Comparison of ENCODE assay signal across 1 cellular context in genomic region chr1:71080782-71081696, GRCh38.
TF ChIP-seq lines count a peak whose summit lies in the region.

Gene ZRANB2 (minus strand): TSS chr1:71081035. CDS start chr1:71080995, 40 bp downstream.

TF ChIP-seq in K562, 482 proteins besides CTCF, POLR2A, EP300 and RAD21 (continued from another document and continues in another):
- TF ChIP-seq ZBTB40 (IDR thresholded peaks at IDR 0.05) (peak; percentile 94), ZBTB40 (CRISPR knock-in tag; IDR thresholded peaks at IDR 0.05) (no peak), ELF4 (CRISPR knock-in tag; IDR thresholded peaks at IDR 0.05) (peak; percentile 53; the same call in 1 of the 2 replicates), DDX20 (tag; IDR thresholded peaks at IDR 0.05; ENCODE audit: low read depth) (no peak), ZNF740 (CRISPR knock-in tag; IDR thresholded peaks at IDR 0.05) (no peak), ZNF740 (tag; IDR thresholded peaks at IDR 0.05) (no peak), RBM14 (IDR thresholded peaks at IDR 0.05; ENCODE audit: borderline replicate concordance, insufficient read depth, low read depth, low read length) (no peak), XRCC3 (IDR thresholded peaks at IDR 0.05) (no peak), SNIP1 (IDR thresholded peaks at IDR 0.05; ENCODE audit: low read depth) (peak; percentile 68), AFF1 (IDR thresholded peaks at IDR 0.05; ENCODE audit: low read depth in 1 of 2, partially characterized antibody in 2 of 2) (peak in 1 of 2 experiments; percentile 60), HOMEZ (CRISPR knock-in tag; IDR thresholded peaks at IDR 0.05) (no peak), DNMT1 (IDR thresholded peaks at IDR 0.05) (no peak), ZNF282 (CRISPR knock-in tag; IDR thresholded peaks at IDR 0.05) (no peak), MEF2A (IDR thresholded peaks at IDR 0.05; ENCODE audit: control insufficient read depth, low read depth, low read length) (no peak), ZHX1 (conservative IDR thresholded peaks at IDR 0.05; ENCODE audit: low read length) (0 out of 2 replicates have a peak, but pooled peaks have one; percentile 44), MYNN (IDR thresholded peaks at IDR 0.05) (0 out of 2 replicates have a peak, but pooled peaks have one; percentile 29), MYNN (CRISPR knock-in tag; IDR thresholded peaks at IDR 0.05) (no peak), JUN (IDR thresholded peaks at IDR 0.05; ENCODE audit: borderline replicate concordance, low read depth, low read length) (no peak; the same call in 1 of the 2 replicates), JUN (CRISPR knock-in tag; IDR thresholded peaks at IDR 0.05; ENCODE audit: borderline replicate concordance) (no peak), HIVEP1 (CRISPR knock-in tag; IDR thresholded peaks at IDR 0.05) (no peak), ZNF766 (CRISPR knock-in tag; conservative IDR thresholded peaks at IDR 0.05) (peak; percentile 61; the same call in 1 of the 2 replicates), FOXA1 (IDR thresholded peaks at IDR 0.05; ENCODE audit: borderline replicate concordance) (no peak), CREB3 (tag; conservative IDR thresholded peaks at IDR 0.05; ENCODE audit: low read depth) (no peak), SMARCA5 (IDR thresholded peaks at IDR 0.05) (no peak), ZNF124 (CRISPR knock-in tag; IDR thresholded peaks at IDR 0.05) (no peak), KAT2B (IDR thresholded peaks at IDR 0.05; ENCODE audit: low read depth, low read length) (no peak), TAF1 (IDR thresholded peaks at IDR 0.05; ENCODE audit: control insufficient read depth, extremely low read depth, insufficient read depth, low read length, severe bottlenecking) (peak; percentile 89), TCF7 (IDR thresholded peaks at IDR 0.05; ENCODE audit: borderline replicate concordance) (no peak), POLR2AphosphoS5 (IDR thresholded peaks at IDR 0.05; ENCODE audit: control insufficient read depth, insufficient read depth, low read depth, low read length) (peak; percentile 87), PHTF2 (CRISPR knock-in tag; IDR thresholded peaks at IDR 0.05) (no peak), ASH1L (IDR thresholded peaks at IDR 0.05; ENCODE audit: borderline replicate concordance, low read depth, partially characterized antibody) (peak; percentile 66), GATA2 (CRISPR knock-in tag; IDR thresholded peaks at IDR 0.05) (no peak), SIN3A (IDR thresholded peaks at IDR 0.05; ENCODE audit: borderline replicate concordance in 2 of 2, control insufficient read depth in 1 of 2, low read depth in 2 of 2, low read length in 2 of 2) (peak; percentile 27 to 29; a peak in 2 of 4 replicates), ZBTB17 (CRISPR knock-in tag; IDR thresholded peaks at IDR 0.05) (no peak), ZNF354B (CRISPR knock-in tag; IDR thresholded peaks at IDR 0.05) (no peak), ZNF780A (CRISPR knock-in tag; IDR thresholded peaks at IDR 0.05) (no peak), HDAC1 (IDR thresholded peaks at IDR 0.05) (peak; percentile 30 to 78; a peak in 2 of 4 replicates), CBFA2T2 (conservative IDR thresholded peaks at IDR 0.05) (no peak), ARID1B (IDR thresholded peaks at IDR 0.05) (no peak; the same call in 1 of the 2 replicates), E2F4 (CRISPR knock-in tag; IDR thresholded peaks at IDR 0.05; ENCODE audit: low read depth) (no peak)
